Comparison of ENCODE assay signal across 22 cellular contexts in genomic region chr15:55518641-55519040, GRCh38. TPM values are rescaled to one million over a fixed set of nuclear protein-coding genes. Genes with fewer than 3 reads are reported as not detected.
A peak's percentile ranks its signal among the peaks of the same experiment; 100 is the strongest.
DNase-seq lines count a peak whose midpoint lies in the region; TF ChIP-seq lines count a peak whose summit lies in the region.
"Had no signal": no experiment of that assay in that cellular context is flagged by ENCODE, and none has a peak within 500 bp of the region (broad histone marks: within the 10 kb centered on the region; RNA-seq: fewer than 3 reads in every experiment).

No MANE protein-coding gene starts in this region.

- H3K4me1 ChIP-seq in Caco-2 (no peaks in the 10 kb centered on the region), endodermal cell (ENCODE audit: control insufficient read depth, insufficient read depth, low read length) (no peaks in the 10 kb centered on the region), neural progenitor cell (peaks cover 4% of the 10 kb centered on the region)
- H3K4me1 ChIP-seq: esophagus squamous epithelium, transverse colon had no signal

- no peaks in the 10 kb centered on the region for H3K9me3 Mint-ChIP-seq in Caco-2 (ENCODE audit: unreplicated experiment)
- H3K9me3 Mint-ChIP-seq in endodermal cell = peaks cover 3% of the 10 kb centered on the region
- peaks cover 10% of the 10 kb centered on the region for H3K9me3 Mint-ChIP-seq in neural progenitor cell
- H3K9me3 Mint-ChIP-seq: activated T-helper 17 cell treated with anti-CD3 and anti-CD28 coated beads, Interleukin-2, amount 50 U/mL, for 72 hours had no signal

- POLR2A ChIA-PET in Caco-2 (lab: Charles Lee) = no interaction called here

- H3K36me3 ChIP-seq in Caco-2 (ENCODE audit: control insufficient read depth, insufficient read depth, low read length) (no peaks in the 10 kb centered on the region), endodermal cell (ENCODE audit: control insufficient read depth, insufficient read depth, low read length) (no peaks in the 10 kb centered on the region), neural progenitor cell (no peaks in the 10 kb centered on the region)
- H3K36me3 ChIP-seq: esophagus squamous epithelium, transverse colon had no signal

- H3K9me3 ChIP-seq in Caco-2 = no peaks in the 10 kb centered on the region
- H3K9me3 ChIP-seq in endodermal cell (ENCODE audit: control insufficient read depth, low read length) = no peaks in the 10 kb centered on the region
- no peaks in the 10 kb centered on the region for H3K9me3 ChIP-seq in neural progenitor cell (ENCODE audit: low read depth)
- H3K9me3 ChIP-seq: esophagus squamous epithelium, transverse colon had no signal

- intact Hi-C loops in Caco-2 (cut with micrococcal nuclease; ENCODE audit: unreplicated experiment) = no loop called here

- no peak overlapping the region for H3K4me2 ChIP-seq in neural progenitor cell

- H3K4me3 ChIP-seq in Caco-2 (ENCODE audit: low read depth, low read length) = no peak overlapping the region
- H3K4me3 ChIP-seq in endodermal cell (ENCODE audit: low read length) = no peak overlapping the region
- no peak overlapping the region for H3K4me3 ChIP-seq in neural progenitor cell
- H3K4me3 ChIP-seq: coronary artery, esophagus squamous epithelium, transverse colon had no signal

- no TSS peak for BruUV-seq in Caco-2 (replicated peaks; lab: Mats Ljungman, UMichigan)

- H3K27ac ChIP-seq in endodermal cell (ENCODE audit: low read depth, low read length) = no peak overlapping the region
- no peak overlapping the region for H3K27ac ChIP-seq in neural progenitor cell
- H3K27ac ChIP-seq: coronary artery, esophagus squamous epithelium, transverse colon had no signal

- TF ChIP-seq CTCF in Caco-2 (IDR thresholded peaks at IDR 0.05; ENCODE audit: insufficient read depth in 1 of 2, low read depth in 1 of 2, low read length in 1 of 2, severe bottlenecking in 1 of 2, unreplicated experiment in 1 of 2) = peak; percentile 13 to 26
- TF ChIP-seq CTCF in endodermal cell (conservative IDR thresholded peaks at IDR 0.05) = peak; percentile 69
- TF ChIP-seq CTCF in neural progenitor cell (IDR thresholded peaks at IDR 0.05) = peak; percentile 31

- no peaks in the 10 kb centered on the region for H3K27me3 Mint-ChIP-seq in Caco-2 (ENCODE audit: insufficient read depth, unreplicated experiment)
- peaks cover 14% of the 10 kb centered on the region for H3K27me3 Mint-ChIP-seq in endodermal cell (ENCODE audit: insufficient read depth)
- H3K27me3 Mint-ChIP-seq in neural progenitor cell (ENCODE audit: insufficient read depth, low read depth) = peaks cover 3% of the 10 kb centered on the region

- no peaks in the 10 kb centered on the region for H3K4me1 Mint-ChIP-seq in Caco-2 (ENCODE audit: low read depth, unreplicated experiment)
- no peaks in the 10 kb centered on the region for H3K4me1 Mint-ChIP-seq in endodermal cell
- H3K4me1 Mint-ChIP-seq in neural progenitor cell = peaks cover 4% of the 10 kb centered on the region
- H3K4me1 Mint-ChIP-seq: activated T-helper 17 cell treated with anti-CD3 and anti-CD28 coated beads, Interleukin-2, amount 50 U/mL, for 72 hours; IgD-negative memory B cell had no signal

- H3K79me2 ChIP-seq in neural progenitor cell (ENCODE audit: low read depth) = no peaks in the 10 kb centered on the region

- no peaks in the 10 kb centered on the region for H4K20me1 ChIP-seq in neural progenitor cell (ENCODE audit: low read depth)

- H3K36me3 Mint-ChIP-seq in Caco-2 (ENCODE audit: insufficient read depth, unreplicated experiment) (no peaks in the 10 kb centered on the region), endodermal cell (ENCODE audit: low read depth) (no peaks in the 10 kb centered on the region), neural progenitor cell (no peaks in the 10 kb centered on the region)
- H3K36me3 Mint-ChIP-seq: CD4-positive, CD25-positive, alpha-beta regulatory T cell had no signal

- H3K9ac ChIP-seq in endodermal cell (ENCODE audit: extremely low read depth, low read length, poor library complexity, severe bottlenecking) (no peak overlapping the region), neural progenitor cell (no peak overlapping the region)

- 81% methylated on average over 2 of the region's 2 CpGs; no CpG with 5 or more reads in 1 of the 2 experiments for WGBS in endodermal cell (ENCODE audit: insufficient coverage in 1 of 2, insufficient read length in 1 of 2), 2 experiments

- H3K4me3 Mint-ChIP-seq in Caco-2 (ENCODE audit: unreplicated experiment) (no peak overlapping the region), endodermal cell (no peak overlapping the region), neural progenitor cell (no peak overlapping the region)
- H3K4me3 Mint-ChIP-seq: activated T-helper 17 cell treated with anti-CD3 and anti-CD28 coated beads, Interleukin-2, amount 50 U/mL, for 72 hours; CD4-positive, CD25-positive, alpha-beta regulatory T cell; IgD-negative memory B cell had no signal

- DNase-seq in Caco-2 (no peak), NAMALWA (ENCODE audit: low spot score) (peak; percentile 23), endodermal cell (no peak), neural progenitor cell (ENCODE audit: low spot score) (no peak), activated T-cell treated with anti-CD3 and anti-CD28 coated beads for 4 hours (no peak)
- no peak for DNase-seq in activated naive CD4-positive, alpha-beta T cell treated with anti-CD3 and anti-CD28 coated beads, Interleukin-2, amount 50 U/mL, for 16 hours
- DNase-seq in stimulated activated CD4-positive, alpha-beta T cell treated with anti-CD3 and anti-CD28 coated beads, Interleukin-4, amount 100 ng/mL, for 4 hours = no peak
- DNase-seq in stimulated activated CD4-positive, alpha-beta T cell treated with anti-CD3 and anti-CD28 coated beads, Interleukin-12 subunit alpha, Interleukin-12 subunit beta, amount 100 ng/mL, for 4 hours = no peak
- DNase-seq: activated CD8-positive, alpha-beta memory T cell treated with anti-CD3 and anti-CD28 coated beads for 24 hours; CD4-positive, CD25-positive, alpha-beta regulatory T cell; DMS79; esophagus squamous epithelium; NCI-H774; posterior cingulate gyrus; RPMI8226; stimulated activated naive CD4-positive, alpha-beta T cell; T-helper 1 cell; transverse colon had no signal

- H3K27ac Mint-ChIP-seq in Caco-2 (ENCODE audit: unreplicated experiment) = no peak overlapping the region
- no peak overlapping the region for H3K27ac Mint-ChIP-seq in endodermal cell
- H3K27ac Mint-ChIP-seq in neural progenitor cell = no peak overlapping the region
- H3K27ac Mint-ChIP-seq: activated T-helper 17 cell treated with anti-CD3 and anti-CD28 coated beads, Interleukin-2, amount 50 U/mL, for 72 hours; CD4-positive, CD25-positive, alpha-beta regulatory T cell; IgD-negative memory B cell had no signal

- CTCF ChIA-PET in Caco-2 (lab: Charles Lee) = interaction anchor here (0.6 kb wide), 1 partner anchor 16 kb away, joined by 3 read pairs; no protein-coding TSS in a partner anchor

- H3K27me3 ChIP-seq in Caco-2 (replicated peaks; ENCODE audit: control insufficient read depth, insufficient read depth, low read length) = no peaks in the 10 kb centered on the region
- no peaks in the 10 kb centered on the region for H3K27me3 ChIP-seq in endodermal cell (ENCODE audit: control insufficient read depth, insufficient read depth, low read length, poor library complexity, severe bottlenecking)
- H3K27me3 ChIP-seq in neural progenitor cell = no peaks in the 10 kb centered on the region
- H3K27me3 ChIP-seq: esophagus squamous epithelium, transverse colon had no signal

- H3F3A ChIP-seq in neural progenitor cell (ENCODE audit: low read depth) = no peaks in the 10 kb centered on the region

- no peak overlapping the region for H2AFZ ChIP-seq in neural progenitor cell (replicated peaks)

RNA-seq across cellular contexts. Expression of gene DNAAF4, which starts 10.6 kb away (rescaled TPM):
- total RNA-seq in Caco-2 (2022) = 1.2 and 4.3 TPM in 2 replicates
- total RNA-seq in endodermal cell = 1 to 10 TPM; 4.6 to 7.2 TPM
- polyA plus RNA-seq in endodermal cell (2013, experiment 1 of 2) = 5.5 TPM
- polyA plus RNA-seq in endodermal cell (2013, experiment 2 of 2) = 4.9 TPM
- 5.7 and 10.0 TPM in 2 replicates for total RNA-seq in neural progenitor cell (ENCODE audit: low replicate concordance)
- total RNA-seq: activated T-helper 17 cell treated with anti-CD3 and anti-CD28 coated beads, Interleukin-2, amount 50 U/mL, for 72 hours; left lobe of liver had no signal
- polyA plus RNA-seq: IgD-negative memory B cell had no signal
